ENCODE assay signal across 12 cellular contexts in the genomic region with DNA sequence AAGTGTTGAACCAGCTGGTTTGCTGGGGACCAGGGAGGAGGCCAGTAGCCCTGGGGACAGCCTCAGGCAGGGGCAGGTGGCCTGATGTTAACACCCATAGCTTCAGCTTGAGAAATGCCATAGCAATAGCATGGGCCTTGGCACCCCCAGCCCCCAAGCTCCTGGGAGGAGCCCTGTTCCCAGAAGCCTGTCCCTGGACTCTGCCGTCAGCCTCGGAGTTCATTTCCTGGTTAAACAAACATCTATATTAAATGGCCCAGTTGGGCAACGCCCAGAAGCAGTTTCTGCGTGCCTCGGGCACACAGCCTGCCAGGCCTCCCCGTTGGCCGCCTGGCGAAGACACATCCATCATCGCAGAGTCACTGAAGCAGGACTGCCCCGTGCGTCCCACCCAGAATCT. TPM values are rescaled to one million over a fixed set of nuclear protein-coding genes. Genes with fewer than 3 reads are reported as not detected.
DNase-seq lines count a peak whose midpoint lies in the region; ATAC-seq and TF ChIP-seq lines count a peak whose summit lies in the region.
"Had no signal": no experiment of that assay in that cellular context is flagged by ENCODE, and none has a peak within 500 bp of the region (broad histone marks: within the 10 kb centered on the region; RNA-seq: fewer than 3 reads in every experiment).

No MANE protein-coding gene starts in this region.

- H3K36me3 Mint-ChIP-seq in MCF 10A (ENCODE audit: insufficient read depth, unreplicated experiment), result no peaks in the 10 kb centered on the region

- H3K4me1 ChIP-seq in breast epithelium (no peaks in the 10 kb centered on the region), esophagus muscularis mucosa (peaks cover 20 to 36% (median 31%) of the 10 kb centered on the region in 4 donors)

- no peak for ATAC-seq in HG02973 (IDR thresholded peaks at IDR 0.05; ENCODE audit: unreplicated experiment)
- no peak for ATAC-seq in GM19351 (IDR thresholded peaks at IDR 0.05; ENCODE audit: unreplicated experiment)
- ATAC-seq: activated CD8-positive, alpha-beta T cell treated with anti-CD3 and anti-CD28 coated beads, Interleukin-2, amount 10 ng/mL, durations not matched to agents 7 days and 5 days; Panc1 had no signal

- no peaks in the 10 kb centered on the region for H3K36me3 ChIP-seq in breast epithelium
- H3K36me3 ChIP-seq in esophagus muscularis mucosa, result peaks cover 0 to 14% (median 6%) of the 10 kb centered on the region in 4 donors
- H3K36me3 ChIP-seq: BLaER1 treated with 17β-estradiol and CSF1 and Interleukin-3, amounts not matched to agents 10 nM and 100 nM; cardiac muscle cell had no signal

- no peaks in the 10 kb centered on the region for H3K9me3 Mint-ChIP-seq in MCF 10A (ENCODE audit: unreplicated experiment)

- CTCF ChIA-PET in MCF 10A (lab: Yijun Ruan, JAX), result no interaction called here

- no peak for TF ChIP-seq EP300 in esophagus muscularis mucosa (IDR thresholded peaks at IDR 0.05)

- H3K4me3 Mint-ChIP-seq in MCF 10A (ENCODE audit: unreplicated experiment), result no peak overlapping the region
- H3K4me3 Mint-ChIP-seq: activated CD8-positive, alpha-beta T cell treated with anti-CD3 and anti-CD28 coated beads, Interleukin-2, amount 10 ng/mL, durations not matched to agents 7 days and 5 days had no signal

- H3K27me3 ChIP-seq in breast epithelium, result no peaks in the 10 kb centered on the region
- no peaks in the 10 kb centered on the region for H3K27me3 ChIP-seq in esophagus muscularis mucosa
- H3K27me3 ChIP-seq: BLaER1 treated with 17β-estradiol and CSF1 and Interleukin-3, amounts not matched to agents 10 nM and 100 nM; cardiac muscle cell had no signal

- intact Hi-C loops in breast epithelium (cut with DNase I; ENCODE audit: low total_unique reads) (no loop called here), MCF 10A (cut with micrococcal nuclease) (no loop called here), esophagus muscularis mucosa (cut with DNase I) (no loop called here)

- 47% methylated on average over 10 of the region's 11 CpGs for WGBS in esophagus muscularis mucosa

- TF ChIP-seq CTCF in breast epithelium (IDR thresholded peaks at IDR 0.05) (no peak), MCF 10A (IDR thresholded peaks at IDR 0.05; ENCODE audit: unreplicated experiment) (no peak), esophagus muscularis mucosa (IDR thresholded peaks at IDR 0.05) (no peak)

- H3K4me1 Mint-ChIP-seq in MCF 10A (ENCODE audit: insufficient read depth, unreplicated experiment), result no peaks in the 10 kb centered on the region

- DNase-seq in breast epithelium (ENCODE audit: low spot score in 2 of 2) (peak; percentile 29 to 56), MCF 10A (ENCODE audit: unreplicated experiment) (no peak), esophagus muscularis mucosa (ENCODE audit: extremely low spot score) (no peak), mesenteric fat pad (ENCODE audit: low spot score) (peak; percentile 92), NCI-H446 treated with DMSO at 0.1 percent for 48 hours (lab: John Stamatoyannopoulos, UW) (no peak), NCI-H82 (lab: John Stamatoyannopoulos, UW) (no peak)
- DNase-seq: activated CD8-positive, alpha-beta T cell treated with anti-CD3 and anti-CD28 coated beads, Interleukin-2, amount 10 ng/mL, durations not matched to agents 7 days and 5 days had no signal

- H3K27ac ChIP-seq in breast epithelium, result peak overlapping the region in 1 of 2 donors; percentile 74
- H3K27ac ChIP-seq in esophagus muscularis mucosa (replicated peaks in 1 of 4), result peak overlapping the region; percentile 40 to 71 (median 52)
- H3K27ac ChIP-seq: BLaER1 treated with 17β-estradiol and CSF1 and Interleukin-3, amounts not matched to agents 10 nM and 100 nM; cardiac muscle cell had no signal

- no TSS peak for BruUV-seq in MCF 10A (replicated peaks; lab: Mats Ljungman, UMichigan)

- H3K4me3 ChIP-seq in breast epithelium (no peak overlapping the region), esophagus muscularis mucosa (no peak overlapping the region)
- H3K4me3 ChIP-seq: BLaER1 treated with 17β-estradiol and CSF1 and Interleukin-3, amounts not matched to agents 10 nM and 100 nM; cardiac muscle cell had no signal

- TF ChIP-seq POLR2A in breast epithelium (IDR thresholded peaks at IDR 0.05), result no peak
- no peak for TF ChIP-seq POLR2A in esophagus muscularis mucosa (IDR thresholded peaks at IDR 0.05; ENCODE audit: low read depth)

- peaks cover 24% of the 10 kb centered on the region for H3K27me3 Mint-ChIP-seq in MCF 10A (ENCODE audit: insufficient read depth, unreplicated experiment)

- H3K27ac Mint-ChIP-seq in MCF 10A (ENCODE audit: low read depth, unreplicated experiment), result no peak overlapping the region
- H3K27ac Mint-ChIP-seq: activated CD8-positive, alpha-beta T cell treated with anti-CD3 and anti-CD28 coated beads, Interleukin-2, amount 10 ng/mL, durations not matched to agents 7 days and 5 days had no signal

- POLR2A ChIA-PET in MCF 10A (lab: Yijun Ruan, JAX), result no interaction called here

- no peaks in the 10 kb centered on the region for H3K9me3 ChIP-seq in breast epithelium
- no peaks in the 10 kb centered on the region for H3K9me3 ChIP-seq in esophagus muscularis mucosa
- H3K9me3 ChIP-seq: BLaER1 treated with 17β-estradiol and CSF1 and Interleukin-3, amounts not matched to agents 10 nM and 100 nM had no signal

RNA-seq across cellular contexts. Expression of a gene that starts 58.2 kb away (rescaled TPM):
- 10 to 100 TPM in 2 of 3 donors, 1 to 10 TPM in 1; 7.3 to 28.2 (median 18.7) TPM for total RNA-seq in breast epithelium
- total RNA-seq in MCF 10A (2022), result not detected in 2 replicates
- total RNA-seq in esophagus muscularis mucosa, result 10 to 100 TPM; 15.4 to 21.1 (median 16.1) TPM
- 38.6 TPM for total RNA-seq in mesenteric fat pad

Comparison
In these comparisons a context has a peak if more than half of its experiments do, and no peak if none do; other contexts are left out.
1. DNase-seq: peak in breast epithelium (2 of 2) and mesenteric fat pad (single experiment); none in MCF 10A (single experiment), esophagus muscularis mucosa (single experiment), NCI-H446 treated with DMSO at 0.1 percent for 48 hours (single experiment) and NCI-H82 (single experiment).